In genomic region chr22:21100149-21101032, GRCh38 we compare ENCODE assay signal across 31 cellular contexts. TPM values are rescaled to one million over a fixed set of nuclear protein-coding genes. Genes with fewer than 3 reads are reported as not detected.
DNase-seq lines count a peak whose midpoint lies in the region; ATAC-seq, FAIRE-seq and TF ChIP-seq lines count a peak whose summit lies in the region.
"Had no signal": no experiment of that assay in that cellular context is flagged by ENCODE, and none has a peak within 500 bp of the region (broad histone marks: within the 10 kb centered on the region; RNA-seq: fewer than 3 reads in every experiment).

No MANE protein-coding gene starts in this region.

- no peak for TF ChIP-seq POLR2A in K562 (conservative IDR thresholded peaks at IDR 0.05)

- no peak overlapping the region for H3K27ac Mint-ChIP-seq in activated T-helper 1 cell treated with anti-CD3 and anti-CD28 coated beads, Interleukin-12 subunit alpha, Interleukin-12 subunit beta, Interleukin-2, Interleukin-4 antibody, amounts not matched to agents 30 ng/mL and 10 ng/mL and 1 ng/mL, durations not matched to agents 14 hours and 24 hours and 36 hours
- H3K27ac Mint-ChIP-seq: CD4-positive, alpha-beta T cell; dendritic cell treated with granulocyte-macrophage colony-stimulating factor and Interleukin-4, amounts not matched to agents 40 ng/mL and 50 ng/mL, for 4 days; T-helper 17 cell had no signal

- CTCF ChIA-PET in K562 (lab: Yijun Ruan, JAX; ENCODE audit: low intra/inter-chr PET ratio) = no interaction called here

- H3K9me1 ChIP-seq in K562 (ENCODE audit: control insufficient read depth, insufficient read depth, low read length) = no peaks in the 10 kb centered on the region

- intact Hi-C loops in K562 (cut with micrococcal nuclease) = no loop called here
- intact Hi-C loops in activated T-helper 1 cell treated with anti-CD3 and anti-CD28 coated beads, Interleukin-12 subunit alpha, Interleukin-12 subunit beta, Interleukin-2, Interleukin-4 antibody, amounts not matched to agents 30 ng/mL and 10 ng/mL and 1 ng/mL, durations not matched to agents 14 hours and 24 hours and 36 hours (cut with micrococcal nuclease) = loop anchor here (10.0 kb wide), 1 partner anchor 136 kb away; the partner anchor contains the start of gene AIFM3
- intact Hi-C loops in psoas muscle (cut with DNase I) = no loop called here

- no peak for TF ChIP-seq RAD21 in K562 (CRISPR knock-in tag; conservative IDR thresholded peaks at IDR 0.05 in 1 of 2, IDR thresholded peaks at IDR 0.05 in 1 of 2)

- H3K9me3 Mint-ChIP-seq in activated T-helper 1 cell treated with anti-CD3 and anti-CD28 coated beads, Interleukin-12 subunit alpha, Interleukin-12 subunit beta, Interleukin-2, Interleukin-4 antibody, amounts not matched to agents 30 ng/mL and 10 ng/mL and 1 ng/mL, durations not matched to agents 14 hours and 24 hours and 36 hours = no peaks in the 10 kb centered on the region
- H3K9me3 Mint-ChIP-seq: CD4-positive, alpha-beta T cell; dendritic cell treated with granulocyte-macrophage colony-stimulating factor and Interleukin-4, amounts not matched to agents 40 ng/mL and 50 ng/mL, for 4 days; IgD-negative memory B cell; naive B cell had no signal

- peaks cover 17 to 20% of the 10 kb centered on the region in 2 experiments; a peak in 4 of 5 replicates for H3K27me3 ChIP-seq in K562 (ENCODE audit: control insufficient read depth in 2 of 2, insufficient read depth in 2 of 2, low read length in 2 of 2)
- H3K27me3 ChIP-seq in psoas muscle (ENCODE audit: insufficient read depth in 3 of 3, low read length in 2 of 3) = peaks cover 0 to 4% (median 2%) of the 10 kb centered on the region in 3 donors
- H3K27me3 ChIP-seq: right lobe of liver, tibial nerve had no signal

- WGBS in K562 (ENCODE audit: insufficient coverage, low coverage, missing lambda C conversion rate) = 8% methylated on average over 7 of the region's 7 CpGs
- WGBS in psoas muscle, 3 donors = 72 to 80% (median 75%) methylated on average over 7 of the region's 7 CpGs

- no peaks in the 10 kb centered on the region for H3K79me2 ChIP-seq in K562 (ENCODE audit: control insufficient read depth, insufficient read depth, low read length)

- H3K36me3 Mint-ChIP-seq in activated T-helper 1 cell treated with anti-CD3 and anti-CD28 coated beads, Interleukin-12 subunit alpha, Interleukin-12 subunit beta, Interleukin-2, Interleukin-4 antibody, amounts not matched to agents 30 ng/mL and 10 ng/mL and 1 ng/mL, durations not matched to agents 14 hours and 24 hours and 36 hours (ENCODE audit: low read depth) = no peaks in the 10 kb centered on the region
- H3K36me3 Mint-ChIP-seq: IgD-negative memory B cell had no signal

- peaks cover 25% of the 10 kb centered on the region for H3K27me3 Mint-ChIP-seq in activated T-helper 1 cell treated with anti-CD3 and anti-CD28 coated beads, Interleukin-12 subunit alpha, Interleukin-12 subunit beta, Interleukin-2, Interleukin-4 antibody, amounts not matched to agents 30 ng/mL and 10 ng/mL and 1 ng/mL, durations not matched to agents 14 hours and 24 hours and 36 hours (ENCODE audit: insufficient read depth)

- H3K4me3 ChIP-seq in K562 (no peak overlapping the region), psoas muscle (no peak overlapping the region)
- H3K4me3 ChIP-seq: GM12878, right lobe of liver, tibial nerve had no signal

- H4K20me1 ChIP-seq in K562 (replicated peaks; ENCODE audit: control insufficient read depth, insufficient read depth, low read length) = peaks cover 12% of the 10 kb centered on the region

- DNase-seq in EL (peak; percentile 53), LHCN-M2 (ENCODE audit: low read depth) (peak; percentile 28), K562 (ENCODE audit: extremely low read depth in 1 of 4, low spot score in 3 of 4) (no peak), NCI-H82 treated with DMSO at 0.1 percent for 48 hours (lab: John Stamatoyannopoulos, UW; ENCODE audit: unreplicated experiment) (no peak), NCI-H1436 treated with DMSO at 0.1 percent for 48 hours (lab: John Stamatoyannopoulos, UW) (no peak), psoas muscle (no peak)
- DNase-seq in activated T-helper 1 cell treated with anti-CD3 and anti-CD28 coated beads, Interleukin-12 subunit alpha, Interleukin-12 subunit beta, Interleukin-2, Interleukin-4 antibody, amounts not matched to agents 30 ng/mL and 10 ng/mL and 1 ng/mL, durations not matched to agents 14 hours and 24 hours and 36 hours (ENCODE audit: low spot score) = no peak
- DNase-seq: activated CD4-positive, alpha-beta T cell treated with anti-CD3 and anti-CD28 coated beads, Interleukin-2, amount 50 U/mL, for 48 hours; activated naive CD4-positive, alpha-beta T cell treated with Interleukin-2 at 50 U/mL for 16 hours; AML-193; CD4-positive, alpha-beta T cell; erythroblast; kidney; midbrain; naive B cell; NCI-H1105; NCI-H187 treated with DMSO at 0.1 percent for 48 hours; NCI-H524 treated with DMSO at 0.1 percent for 48 hours; right lobe of liver; SHP77; T-helper 17 cell had no signal

- in situ Hi-C loops in K562 (cut with MboI) = loop anchor here (5.0 to 25.0 kb wide), 2 partner anchors 112 to 197 kb away; no protein-coding TSS in a partner anchor

- H3K9me3 ChIP-seq in K562 (replicated peaks; ENCODE audit: control insufficient read depth, insufficient read depth, low read depth, low read length) (no peaks in the 10 kb centered on the region), psoas muscle (peaks cover 6% of the 10 kb centered on the region)
- H3K9me3 ChIP-seq: neutrophil, right lobe of liver, tibial nerve had no signal

- no peak overlapping the region for H3K9ac ChIP-seq in K562 (ENCODE audit: insufficient read depth in 1 of 2, low read depth in 2 of 2, low read length in 2 of 2)

- no peak overlapping the region for H3K4me3 Mint-ChIP-seq in activated T-helper 1 cell treated with anti-CD3 and anti-CD28 coated beads, Interleukin-12 subunit alpha, Interleukin-12 subunit beta, Interleukin-2, Interleukin-4 antibody, amounts not matched to agents 30 ng/mL and 10 ng/mL and 1 ng/mL, durations not matched to agents 14 hours and 24 hours and 36 hours
- H3K4me3 Mint-ChIP-seq: CD4-positive, alpha-beta T cell; dendritic cell treated with granulocyte-macrophage colony-stimulating factor and Interleukin-4, amounts not matched to agents 40 ng/mL and 50 ng/mL, for 4 days; IgD-negative memory B cell; T-helper 17 cell had no signal

- H3K4me1 ChIP-seq in K562 (replicated peaks in 1 of 2; ENCODE audit: control insufficient read depth in 2 of 2, insufficient read depth in 2 of 2, low read length in 2 of 2) (peaks cover 5 to 6% of the 10 kb centered on the region in 2 experiments; a peak in 4 of 5 replicates), psoas muscle (no peaks in the 10 kb centered on the region)

- TF ChIP-seq CTCF in K562 (IDR thresholded peaks at IDR 0.05 in 2 of 3, conservative IDR thresholded peaks at IDR 0.05 in 1 of 3; ENCODE audit: insufficient read depth in 2 of 3, low read depth in 1 of 3, low read length in 3 of 3) = no peak
- no peak for TF ChIP-seq CTCF in psoas muscle (IDR thresholded peaks at IDR 0.05)

- no peak overlapping the region for H3K27ac ChIP-seq in K562 (ENCODE audit: extremely low read depth, low read depth, low read length)
- no peak overlapping the region for H3K27ac ChIP-seq in psoas muscle
- H3K27ac ChIP-seq: foreskin keratinocyte, neutrophil, right lobe of liver, tibial nerve had no signal

- no TSS peak for BruUV-seq in K562 (replicated peaks; lab: Mats Ljungman, UMichigan)

- no peak overlapping the region for H3K4me2 ChIP-seq in K562 (ENCODE audit: insufficient read depth, low read length)

- peaks cover 8% of the 10 kb centered on the region for H3K4me1 Mint-ChIP-seq in activated T-helper 1 cell treated with anti-CD3 and anti-CD28 coated beads, Interleukin-12 subunit alpha, Interleukin-12 subunit beta, Interleukin-2, Interleukin-4 antibody, amounts not matched to agents 30 ng/mL and 10 ng/mL and 1 ng/mL, durations not matched to agents 14 hours and 24 hours and 36 hours (ENCODE audit: low read depth)

- H3K36me3 ChIP-seq in K562 (ENCODE audit: control insufficient read depth, insufficient read depth, low read length) (no peaks in the 10 kb centered on the region), psoas muscle (ENCODE audit: insufficient read depth in 1 of 2, low read depth in 1 of 2) (no peaks in the 10 kb centered on the region)
- H3K36me3 ChIP-seq: neutrophil, right lobe of liver, tibial nerve had no signal

- no peak for FAIRE-seq in K562 (lab: Jason Lieb, UNC)
- FAIRE-seq: GM12878, H54, kidney, TTC549 had no signal

- no peak for ATAC-seq in K562
- no peak for ATAC-seq in psoas muscle
- ATAC-seq: GM12878, right lobe of liver, T-helper 17 cell had no signal

- no peak overlapping the region for H2AFZ ChIP-seq in K562 (ENCODE audit: low read depth, low read length)

- POLR2A ChIA-PET in K562 (lab: Yijun Ruan, JAX) = interaction anchor here (0.6 to 2.8 kb wide), 8 partner anchors 8 to 338 kb away, joined by 3 to 15 read pairs (median 4); no protein-coding TSS in a partner anchor

- no peak for TF ChIP-seq EP300 in K562 (IDR thresholded peaks at IDR 0.05; ENCODE audit: low read length)

TF ChIP-seq in K562, 482 proteins besides CTCF, POLR2A, EP300 and RAD21 (continues in another document):
- TF ChIP-seq STAT5B (CRISPR knock-in tag; IDR thresholded peaks at IDR 0.05) = no peak

RNA-seq across cellular contexts. Expression of gene LRRC74B, which starts 54.6 kb away (rescaled TPM):
- 0.11 and 0.13 TPM in 2 replicates for total RNA-seq in LHCN-M2 (2014; rRNA removed)
- polyA plus RNA-seq in LHCN-M2 (2012) = 0.07 TPM
- 0.16 and 0.28 TPM in 2 replicates for total RNA-seq in K562 (2011; cell fraction: chromatin; rRNA removed; ENCODE audit: low replicate concordance)
- 0.26 TPM in 1 of 2 replicates, not detected in the other for total RNA-seq in K562 (2011; cell fraction: nucleolus; rRNA removed)
- total RNA-seq in K562 (2011; cell fraction: nucleoplasm; rRNA removed) = not detected in 2 replicates
- not detected in 2 replicates for total RNA-seq in K562 (2014; rRNA removed)
- not detected in 2 replicates for total RNA-seq in K562 (2014; rRNA removed; fragmentation: Illumina TruSeq; extraction: Trizol)
- total RNA-seq in K562 (2015; rRNA removed; fragmentation: Illumina TruSeq; extraction: Trizol) = not detected in 2 replicates
- not detected in 2 replicates for total RNA-seq in K562 (2021)
- not detected in 2 replicates for polyA plus RNA-seq in K562 (2011; rRNA removed)
- 0.01 TPM in 2 replicates for polyA plus RNA-seq in K562 (2011; cell fraction: cytosol; rRNA removed)
- polyA plus RNA-seq in K562 (2011; cell fraction: nucleus; rRNA removed) = 0.03 and 0.11 TPM in 2 replicates
- 0.21 TPM in 1 of 2 replicates, not detected in the other for polyA plus RNA-seq in K562 (2012)
- not detected in 2 replicates for polyA plus RNA-seq in K562 (2014; fragmentation: Illumina TruSeq; extraction: Trizol)
- polyA plus RNA-seq in K562 (2014; fragmentation: Nextera tagmentation; extraction: Ambion mirVana) = not detected
- polyA plus RNA-seq in K562 (2014; rRNA removed) = 0.04 TPM in 1 of 2 replicates, not detected in the other
- polyA minus RNA-seq in K562 (2011; rRNA and poly(A)+ RNA removed) = not detected in 2 replicates
- polyA minus RNA-seq in K562 (2011; cell fraction: cytosol; rRNA and poly(A)+ RNA removed) = not detected in 2 replicates
- polyA minus RNA-seq in K562 (2011; cell fraction: nucleus; rRNA and poly(A)+ RNA removed) = not detected in 2 replicates
- not detected in 2 replicates for total RNA-seq in activated T-helper 1 cell treated with anti-CD3 and anti-CD28 coated beads, Interleukin-12 subunit alpha, Interleukin-12 subunit beta, Interleukin-2, Interleukin-4 antibody, amounts not matched to agents 30 ng/mL and 10 ng/mL and 1 ng/mL, durations not matched to agents 14 hours and 24 hours and 36 hours
- under 1 TPM in 2 of 4 donors, not detected in 2; 0.22 to 0.30 TPM for total RNA-seq in psoas muscle
- polyA plus RNA-seq in psoas muscle = under 1 TPM in 1 of 3 donors, not detected in 2; 0.51 TPM
- total RNA-seq: CD4-positive, alpha-beta T cell; foreskin keratinocyte; GM12878; kidney; liver; posterior vena cava; right lobe of liver had no signal
- polyA plus RNA-seq: foreskin keratinocyte, GM12878, IgD-negative memory B cell, liver had no signal

Comparison
In these comparisons a context has a peak if more than half of its experiments do, and no peak if none do; other contexts are left out.
1. DNase-seq: peak in EL (single experiment) and LHCN-M2 (single experiment); none in K562 (0 of 4), NCI-H82 treated with DMSO at 0.1 percent for 48 hours (single experiment), activated T-helper 1 cell treated with anti-CD3 and anti-CD28 coated beads, Interleukin-12 subunit alpha, Interleukin-12 subunit beta, Interleukin-2, Interleukin-4 antibody, amounts not matched to agents 30 ng/mL and 10 ng/mL and 1 ng/mL, durations not matched to agents 14 hours and 24 hours and 36 hours (single experiment), NCI-H1436 treated with DMSO at 0.1 percent for 48 hours (single experiment) and psoas muscle (0 of 2).